11 cellular contexts compared by ENCODE assay signal in the genomic region with DNA sequence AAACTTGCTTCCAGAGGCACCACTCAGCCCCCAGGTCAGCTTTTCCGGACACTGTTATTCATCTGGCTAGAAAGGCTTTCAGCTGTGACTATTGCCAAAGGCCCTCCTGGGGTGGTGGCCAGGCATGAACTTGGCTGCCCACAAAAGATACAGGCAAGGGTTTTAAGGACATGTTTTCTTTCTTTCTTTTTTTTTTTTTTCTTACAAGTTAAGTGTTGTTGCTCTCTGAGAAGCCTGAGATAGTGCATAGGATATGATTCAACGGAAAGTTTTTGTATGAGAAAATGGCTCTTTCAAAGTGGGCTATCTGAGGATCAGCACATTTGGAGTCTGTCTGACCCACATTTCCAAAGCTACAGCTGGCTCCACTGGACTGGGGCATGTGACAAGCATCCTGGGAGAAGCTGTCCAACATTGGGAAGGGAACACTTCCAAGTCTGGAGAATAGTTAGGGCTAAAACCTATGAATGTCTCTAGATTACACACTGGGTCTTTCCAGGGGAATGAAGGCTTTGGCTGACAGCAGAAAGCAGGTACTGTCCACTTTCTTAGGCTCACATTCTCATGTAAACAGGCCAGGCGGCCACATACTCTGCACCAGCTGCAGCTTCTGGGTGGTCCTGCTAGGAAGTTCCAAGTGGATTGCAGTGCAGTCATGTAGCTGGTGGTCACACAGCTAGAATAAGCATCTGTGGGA.
A peak's percentile ranks its signal among the peaks of the same experiment; 100 is the strongest.
DNase-seq lines count a peak whose midpoint lies in the region; ATAC-seq and TF ChIP-seq lines count a peak whose summit lies in the region.
"Had no signal": no experiment of that assay in that cellular context is flagged by ENCODE, and none has a peak within 500 bp of the region (broad histone marks: within the 10 kb centered on the region; RNA-seq: fewer than 3 reads in every experiment).

No MANE protein-coding gene starts in this region.

- TF ChIP-seq EP300 in neural cell (conservative IDR thresholded peaks at IDR 0.05; ENCODE audit: poor library complexity, severe bottlenecking): no peak
- no peak for TF ChIP-seq EP300 in upper lobe of left lung (IDR thresholded peaks at IDR 0.05)

- WGBS in upper lobe of left lung, 2 donors: 69 to 74% methylated on average over 3 of the region's 3 CpGs

- no peaks in the 10 kb centered on the region for H3K36me3 ChIP-seq in MG63
- no peaks in the 10 kb centered on the region for H3K36me3 ChIP-seq in neural cell (ENCODE audit: insufficient read depth, low read length)
- H3K36me3 ChIP-seq in upper lobe of left lung: no peaks in the 10 kb centered on the region

- H4K20me1 ChIP-seq in neural cell (ENCODE audit: insufficient read depth): no peaks in the 10 kb centered on the region

- H3K27ac ChIP-seq in neural cell (ENCODE audit: low read length): peak overlapping the region; percentile 72
- H3K27ac ChIP-seq in upper lobe of left lung: no peak overlapping the region

- no peak overlapping the region for H3K4me2 ChIP-seq in neural cell (ENCODE audit: low read length)

- no peaks in the 10 kb centered on the region for H3K27me3 ChIP-seq in MG63
- no peaks in the 10 kb centered on the region for H3K27me3 ChIP-seq in neural cell (ENCODE audit: insufficient read depth, low read depth, low read length)
- H3K27me3 ChIP-seq in upper lobe of left lung: no peaks in the 10 kb centered on the region

- no peak for TF ChIP-seq RAD21 in neural cell (conservative IDR thresholded peaks at IDR 0.05)

- H3K4me1 ChIP-seq in upper lobe of left lung: no peaks in the 10 kb centered on the region

- H3K79me2 ChIP-seq in neural cell (replicated peaks; ENCODE audit: insufficient read depth, low read length): no peaks in the 10 kb centered on the region

- no peak overlapping the region for H2AFZ ChIP-seq in neural cell (ENCODE audit: low read depth, low read length)

- peak; percentile 57 to 79 for ATAC-seq in upper lobe of left lung (ENCODE audit: low FRiP score in 2 of 2)
- no peak for ATAC-seq in HG03442 (IDR thresholded peaks at IDR 0.05; ENCODE audit: unreplicated experiment)
- ATAC-seq: T-cell had no signal

- no peak overlapping the region for H3K4me3 ChIP-seq in MG63
- H3K4me3 ChIP-seq in fibroblast of the aortic adventitia (ENCODE audit: low read depth, low read length): no peak overlapping the region
- H3K4me3 ChIP-seq in neural cell (ENCODE audit: low read length): peak overlapping the region; percentile 32
- H3K4me3 ChIP-seq in upper lobe of left lung: no peak overlapping the region

- DNase-seq in MG63 (peak; percentile 87), fibroblast of the aortic adventitia (ENCODE audit: low read depth) (peak; percentile 95), upper lobe of left lung (no peak), T-helper 2 cell (no peak), HuH-7 (ENCODE audit: low spot score) (no peak)
- DNase-seq in stimulated activated CD4-positive, alpha-beta T cell treated with anti-CD3 and anti-CD28 coated beads, Interleukin-4, amount 100 ng/mL, for 24 hours: no peak
- DNase-seq: NCI-H2029, small intestine, T-cell had no signal

- no peaks in the 10 kb centered on the region for H3K9me2 ChIP-seq in neural cell (ENCODE audit: insufficient read depth, low read length)

- no peak for TF ChIP-seq CTCF in fibroblast of the aortic adventitia (IDR thresholded peaks at IDR 0.05; ENCODE audit: insufficient read depth, low read length)
- no peak for TF ChIP-seq CTCF in neural cell (IDR thresholded peaks at IDR 0.05; ENCODE audit: poor library complexity, severe bottlenecking)
- no peak for TF ChIP-seq CTCF in upper lobe of left lung (IDR thresholded peaks at IDR 0.05)

- no peaks in the 10 kb centered on the region for H3F3A ChIP-seq in neural cell (ENCODE audit: insufficient read depth, low read length, poor library complexity, severe bottlenecking)

- TF ChIP-seq POLR2A in upper lobe of left lung (IDR thresholded peaks at IDR 0.05): no peak

- H3K9me3 ChIP-seq in MG63 (peaks cover 2% of the 10 kb centered on the region), neural cell (ENCODE audit: low read length) (no peaks in the 10 kb centered on the region), upper lobe of left lung (no peaks in the 10 kb centered on the region)

- peak overlapping the region; percentile 30 for H3K9ac ChIP-seq in neural cell (ENCODE audit: low read length)

TF ChIP-seq in neural cell, 6 proteins besides CTCF, POLR2A, EP300 and RAD21:
- TF ChIP-seq TAF1 (IDR thresholded peaks at IDR 0.05; ENCODE audit: low read depth): no peak
- no peak for TF ChIP-seq EZH2 (IDR thresholded peaks at IDR 0.05; ENCODE audit: borderline replicate concordance, insufficient read depth, low read length, poor library complexity, severe bottlenecking)
- TF ChIP-seq, protein P1, sequence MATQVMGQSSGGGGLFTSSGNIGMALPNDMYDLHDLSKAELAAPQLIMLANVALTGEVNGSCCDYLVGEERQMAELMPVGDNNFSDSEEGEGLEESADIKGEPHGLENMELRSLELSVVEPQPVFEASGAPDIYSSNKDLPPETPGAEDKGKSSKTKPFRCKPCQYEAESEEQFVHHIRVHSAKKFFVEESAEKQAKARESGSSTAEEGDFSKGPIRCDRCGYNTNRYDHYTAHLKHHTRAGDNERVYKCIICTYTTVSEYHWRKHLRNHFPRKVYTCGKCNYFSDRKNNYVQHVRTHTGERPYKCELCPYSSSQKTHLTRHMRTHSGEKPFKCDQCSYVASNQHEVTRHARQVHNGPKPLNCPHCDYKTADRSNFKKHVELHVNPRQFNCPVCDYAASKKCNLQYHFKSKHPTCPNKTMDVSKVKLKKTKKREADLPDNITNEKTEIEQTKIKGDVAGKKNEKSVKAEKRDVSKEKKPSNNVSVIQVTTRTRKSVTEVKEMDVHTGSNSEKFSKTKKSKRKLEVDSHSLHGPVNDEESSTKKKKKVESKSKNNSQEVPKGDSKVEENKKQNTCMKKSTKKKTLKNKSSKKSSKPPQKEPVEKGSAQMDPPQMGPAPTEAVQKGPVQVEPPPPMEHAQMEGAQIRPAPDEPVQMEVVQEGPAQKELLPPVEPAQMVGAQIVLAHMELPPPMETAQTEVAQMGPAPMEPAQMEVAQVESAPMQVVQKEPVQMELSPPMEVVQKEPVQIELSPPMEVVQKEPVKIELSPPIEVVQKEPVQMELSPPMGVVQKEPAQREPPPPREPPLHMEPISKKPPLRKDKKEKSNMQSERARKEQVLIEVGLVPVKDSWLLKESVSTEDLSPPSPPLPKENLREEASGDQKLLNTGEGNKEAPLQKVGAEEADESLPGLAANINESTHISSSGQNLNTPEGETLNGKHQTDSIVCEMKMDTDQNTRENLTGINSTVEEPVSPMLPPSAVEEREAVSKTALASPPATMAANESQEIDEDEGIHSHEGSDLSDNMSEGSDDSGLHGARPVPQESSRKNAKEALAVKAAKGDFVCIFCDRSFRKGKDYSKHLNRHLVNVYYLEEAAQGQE (IDR thresholded peaks at IDR 0.05; ENCODE audit: borderline replicate concordance): no peak
- TF ChIP-seq POLR2AphosphoS5 (IDR thresholded peaks at IDR 0.05): no peak
- no peak for TF ChIP-seq MXI1 (conservative IDR thresholded peaks at IDR 0.05; ENCODE audit: poor library complexity, severe bottlenecking)
- no peak for TF ChIP-seq SMC3 (conservative IDR thresholded peaks at IDR 0.05; ENCODE audit: poor library complexity)

Comparison
In these comparisons a context has a peak if more than half of its experiments do, and no peak if none do; other contexts are left out.
1. DNase-seq: peak in MG63 (single experiment) and fibroblast of the aortic adventitia (single experiment); none in upper lobe of left lung (0 of 2), T-helper 2 cell (0 of 5), HuH-7 (single experiment) and stimulated activated CD4-positive, alpha-beta T cell treated with anti-CD3 and anti-CD28 coated beads, Interleukin-4, amount 100 ng/mL, for 24 hours (single experiment).